ENCODE assay signal across 18 cellular contexts in the genomic region with DNA sequence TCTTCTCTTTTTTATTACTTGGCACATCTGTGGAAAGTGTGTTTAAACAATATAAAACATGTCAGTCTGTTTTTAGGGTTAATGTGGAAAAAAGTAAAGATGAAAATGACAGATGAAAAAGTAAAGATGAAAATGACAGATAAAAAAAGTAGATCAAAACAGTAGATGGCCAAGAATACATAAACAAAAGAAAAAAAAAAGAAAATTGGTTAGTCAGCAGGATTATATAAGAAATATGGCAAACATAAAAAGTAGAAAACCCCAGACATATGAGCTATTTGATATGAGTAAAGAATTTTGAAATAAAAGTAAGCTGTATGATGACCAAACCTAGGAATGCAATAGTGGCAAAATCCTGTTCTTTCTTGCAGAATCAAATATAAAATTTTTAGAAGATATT.
"Had no signal": no experiment of that assay in that cellular context is flagged by ENCODE, and none has a peak within 500 bp of the region (broad histone marks: within the 10 kb centered on the region; RNA-seq: fewer than 3 reads in every experiment).

No MANE protein-coding gene starts in this region.

- H3K9me3 ChIP-seq: gastrocnemius medialis, left lung, mucosa of descending colon, right lobe of liver, suprapubic skin, transverse colon, upper lobe of right lung, vagina had no signal

- H3K27me3 ChIP-seq: dorsolateral prefrontal cortex, gastrocnemius medialis, left lung, neural progenitor cell, right lobe of liver, suprapubic skin, transverse colon, upper lobe of right lung, vagina had no signal

- H3K36me3 ChIP-seq: gastrocnemius medialis, left lung, neural progenitor cell, right lobe of liver, suprapubic skin, transverse colon, upper lobe of right lung, vagina had no signal

- H3K27ac ChIP-seq: dorsolateral prefrontal cortex, gastrocnemius medialis, left lung, neural progenitor cell, parathyroid adenoma, right lobe of liver, suprapubic skin, transverse colon, upper lobe of right lung, vagina had no signal

- ATAC-seq: gastrocnemius medialis; left cardiac atrium; left lung; stimulated activated naive B cell treated with anti-CD40 and anti-IgM and Interleukin-4, amounts not matched to agents 10 μg/mL and 1 μg/mL and 100 μg/mL, for 72 hours; upper lobe of right lung had no signal

- H3K4me3 ChIP-seq: dorsolateral prefrontal cortex, gastrocnemius medialis, left lung, mucosa of descending colon, neural progenitor cell, right lobe of liver, suprapubic skin, transverse colon, upper lobe of right lung, vagina had no signal

- H3K4me1 ChIP-seq: gastrocnemius medialis, left lung, neural progenitor cell, parathyroid adenoma, right lobe of liver, suprapubic skin, transverse colon, upper lobe of right lung, vagina had no signal

- H3K79me2 ChIP-seq: parathyroid adenoma had no signal

- H3K4me2 ChIP-seq: neural progenitor cell had no signal

- H2AFZ ChIP-seq: neural progenitor cell, parathyroid adenoma had no signal

- H3K9ac ChIP-seq: neural progenitor cell, parathyroid adenoma had no signal

- DNase-seq: dorsolateral prefrontal cortex; effector CD4-positive, alpha-beta T cell; gastrocnemius medialis; head of caudate nucleus; left cardiac atrium; left lung; mucosa of descending colon; naive B cell; right lobe of liver; stimulated activated CD4-positive, alpha-beta T cell treated with anti-CD3 and anti-CD28 coated beads, Interleukin-15, amount 100 ng/mL, for 24 hours; stimulated activated CD4-positive, alpha-beta T cell treated with anti-CD3 and anti-CD28 coated beads, Interleukin-2, amount 100 ng/mL, for 48 hours; stimulated activated naive B cell treated with anti-CD40 and anti-IgM and Interleukin-4, amounts not matched to agents 10 μg/mL and 1 μg/mL and 100 μg/mL, for 72 hours; transverse colon; upper lobe of right lung had no signal
